In genomic region chr7:36299882-36300341, GRCh38 we compare ENCODE assay signal across 27 cellular contexts.
DNase-seq lines count a peak whose midpoint lies in the region; ATAC-seq and TF ChIP-seq lines count a peak whose summit lies in the region.
"Had no signal": no experiment of that assay in that cellular context is flagged by ENCODE, and none has a peak within 500 bp of the region (broad histone marks: within the 10 kb centered on the region; RNA-seq: fewer than 3 reads in every experiment).

No MANE protein-coding gene starts in this region.

- TF ChIP-seq POLR2A in sigmoid colon (IDR thresholded peaks at IDR 0.05), result no peak

- no peak overlapping the region for H3K4me3 ChIP-seq in HEK293 (ENCODE audit: low read depth, low read length)
- no peak overlapping the region for H3K4me3 ChIP-seq in endodermal cell (ENCODE audit: low read length)
- H3K4me3 ChIP-seq in sigmoid colon, result no peak overlapping the region
- H3K4me3 ChIP-seq: BLaER1 treated with 17β-estradiol and CSF1 and Interleukin-3, amounts not matched to agents 10 nM and 100 nM; cardiac muscle cell; coronary artery; smooth muscle cell had no signal

- CTCF ChIA-PET in HEK293 (lab: Yijun Ruan, JAX), result interaction anchor here (0.6 to 5.6 kb wide), 4 partner anchors 8 to 314 kb away, joined by 3 to 50 read pairs (median 6); no protein-coding TSS in a partner anchor

- no peaks in the 10 kb centered on the region for H3K27me3 Mint-ChIP-seq in endodermal cell (ENCODE audit: insufficient read depth)
- H3K27me3 Mint-ChIP-seq in T-helper 17 cell, result no peaks in the 10 kb centered on the region
- H3K27me3 Mint-ChIP-seq: activated CD4-positive, alpha-beta T cell treated with anti-CD3 and anti-CD28 coated beads for 36 hours; effector memory CD8-positive, alpha-beta T cell; IgD-negative memory B cell; type B pancreatic cell had no signal

- peaks cover 0 to 5% of the 10 kb centered on the region in 2 experiments; a peak in 1 of 3 replicates for H3K36me3 ChIP-seq in HEK293 (ENCODE audit: control insufficient read depth in 2 of 2, insufficient read depth in 1 of 2, low read length in 2 of 2)
- peaks cover 16% of the 10 kb centered on the region for H3K36me3 ChIP-seq in endodermal cell (ENCODE audit: control insufficient read depth, insufficient read depth, low read length)
- peaks cover 0 to 27% (median 3%) of the 10 kb centered on the region in 4 donors for H3K36me3 ChIP-seq in sigmoid colon
- H3K36me3 ChIP-seq: cardiac muscle cell had no signal

- no peak for TF ChIP-seq CTCF in HEK293 (tag by site-specific recombination; IDR thresholded peaks at IDR 0.05)
- TF ChIP-seq CTCF in endodermal cell (conservative IDR thresholded peaks at IDR 0.05), result peak; percentile 58
- no peak for TF ChIP-seq CTCF in sigmoid colon (IDR thresholded peaks at IDR 0.05)

- intact Hi-C loops in sigmoid colon (cut with DNase I), result loop anchor here (10.0 kb wide), 1 partner anchor 585 kb away; no protein-coding TSS in a partner anchor

- H3K36me3 Mint-ChIP-seq in endodermal cell (ENCODE audit: low read depth) (peaks cover 10% of the 10 kb centered on the region), T-helper 17 cell (ENCODE audit: low read depth) (no peaks in the 10 kb centered on the region)
- H3K36me3 Mint-ChIP-seq: activated naive CD4-positive, alpha-beta T cell treated with anti-CD3 and anti-CD28 coated beads, Interleukin-2, amount 50 U/mL, for 72 hours; IgD-negative memory B cell had no signal

- no peaks in the 10 kb centered on the region for H3K9me3 Mint-ChIP-seq in endodermal cell
- H3K9me3 Mint-ChIP-seq: activated naive CD4-positive, alpha-beta T cell treated with anti-CD3 and anti-CD28 coated beads, Interleukin-2, amount 50 U/mL, for 72 hours; effector memory CD8-positive, alpha-beta T cell; IgD-negative memory B cell; type B pancreatic cell had no signal

- ATAC-seq in GM21447 (IDR thresholded peaks at IDR 0.05; ENCODE audit: unreplicated experiment) (no peak), GM18873 (IDR thresholded peaks at IDR 0.05; ENCODE audit: low FRiP score, unreplicated experiment) (no peak), T-helper 17 cell (no peak)
- ATAC-seq: activated CD4-positive, alpha-beta T cell treated with anti-CD3 and anti-CD28 coated beads for 36 hours; activated naive CD4-positive, alpha-beta T cell treated with anti-CD3 and anti-CD28 coated beads, Interleukin-2, amount 50 U/mL, for 72 hours; effector memory CD8-positive, alpha-beta T cell had no signal

- H3K27me3 ChIP-seq in endodermal cell (ENCODE audit: control insufficient read depth, insufficient read depth, low read length, poor library complexity, severe bottlenecking), result no peaks in the 10 kb centered on the region
- H3K27me3 ChIP-seq in sigmoid colon, result no peaks in the 10 kb centered on the region
- H3K27me3 ChIP-seq: BLaER1 treated with 17β-estradiol and CSF1 and Interleukin-3, amounts not matched to agents 10 nM and 100 nM; cardiac muscle cell had no signal

- no peaks in the 10 kb centered on the region for H3K9me3 ChIP-seq in HEK293 (ENCODE audit: control insufficient read depth, insufficient read depth, low read depth, low read length)
- H3K9me3 ChIP-seq in endodermal cell (ENCODE audit: control insufficient read depth, low read length), result no peaks in the 10 kb centered on the region
- no peaks in the 10 kb centered on the region for H3K9me3 ChIP-seq in sigmoid colon
- no peaks in the 10 kb centered on the region for H3K9me3 ChIP-seq in T-helper 17 cell (ENCODE audit: control insufficient read depth, low read length, poor library complexity, severe bottlenecking)
- H3K9me3 ChIP-seq: BLaER1 treated with 17β-estradiol and CSF1 and Interleukin-3, amounts not matched to agents 10 nM and 100 nM; SK-N-SH had no signal

- H3K4me1 Mint-ChIP-seq in endodermal cell, result peaks cover 56% of the 10 kb centered on the region
- H3K4me1 Mint-ChIP-seq in T-helper 17 cell, result peaks cover 11% of the 10 kb centered on the region
- H3K4me1 Mint-ChIP-seq: activated CD4-positive, alpha-beta T cell treated with anti-CD3 and anti-CD28 coated beads for 36 hours; IgD-negative memory B cell had no signal

- H3K27ac Mint-ChIP-seq in endodermal cell, result peak overlapping the region; percentile 89
- no peak overlapping the region for H3K27ac Mint-ChIP-seq in T-helper 17 cell
- H3K27ac Mint-ChIP-seq: activated CD4-positive, alpha-beta T cell treated with anti-CD3 and anti-CD28 coated beads for 36 hours; activated naive CD4-positive, alpha-beta T cell treated with anti-CD3 and anti-CD28 coated beads, Interleukin-2, amount 50 U/mL, for 72 hours; effector memory CD8-positive, alpha-beta T cell; IgD-negative memory B cell; type B pancreatic cell had no signal

- no peak overlapping the region for H3K9ac ChIP-seq in endodermal cell (ENCODE audit: extremely low read depth, low read length, poor library complexity, severe bottlenecking)
- H3K9ac ChIP-seq: BLaER1 treated with 17β-estradiol and CSF1 and Interleukin-3, amounts not matched to agents 10 nM and 100 nM; SK-N-SH had no signal

- H3K4me3 Mint-ChIP-seq in endodermal cell, result no peak overlapping the region
- H3K4me3 Mint-ChIP-seq in T-helper 17 cell, result no peak overlapping the region
- H3K4me3 Mint-ChIP-seq: activated CD4-positive, alpha-beta T cell treated with anti-CD3 and anti-CD28 coated beads for 36 hours; effector memory CD8-positive, alpha-beta T cell; type B pancreatic cell had no signal

- DNase-seq in ELF-1 (ENCODE audit: low read depth, low spot score) (peak; percentile 97), endodermal cell (peak; percentile 79), sigmoid colon (peak; percentile 54), T-helper 17 cell (no peak)
- DNase-seq: activated CD4-positive, alpha-beta T cell treated with anti-CD3 and anti-CD28 coated beads for 36 hours; activated T-cell treated with anti-CD3 and anti-CD28 coated beads for 4 hours; anterior cingulate cortex; DMS79; effector memory CD8-positive, alpha-beta T cell; NCI-H1105; NCI-H2029; NCI-H345; NCI-H82; RPMI8226; SK-N-SH; stimulated activated CD4-positive, alpha-beta T cell treated with anti-CD3 and anti-CD28 coated beads, Interleukin-2, amount 100 ng/mL, for 24 hours; T-helper 2 cell had no signal

- H3K27ac ChIP-seq in HEK293 (ENCODE audit: extremely low read depth, low read depth, low read length) (no peak overlapping the region), endodermal cell (ENCODE audit: low read depth, low read length) (no peak overlapping the region), sigmoid colon (no peak overlapping the region)
- H3K27ac ChIP-seq: BLaER1 treated with 17β-estradiol and CSF1 and Interleukin-3, amounts not matched to agents 10 nM and 100 nM; cardiac muscle cell had no signal

- H3K4me1 ChIP-seq in HEK293 (ENCODE audit: control insufficient read depth, insufficient read depth, low read length) (peaks cover 18% of the 10 kb centered on the region), endodermal cell (ENCODE audit: control insufficient read depth, insufficient read depth, low read length) (peaks cover 2% of the 10 kb centered on the region), sigmoid colon (peaks cover 0 to 32% (median 25%) of the 10 kb centered on the region in 4 donors)

- WGBS in endodermal cell (ENCODE audit: insufficient coverage in 1 of 2, insufficient read length in 1 of 2), 2 experiments, result 29 to 60% methylated on average over 1 to 8 of the region's 8 CpGs
- 85 to 89% methylated on average over 8 of the region's 8 CpGs for WGBS in sigmoid colon, 2 donors

- POLR2A ChIA-PET in HEK293 (lab: Yijun Ruan, JAX), result no interaction called here

- no peak for TF ChIP-seq EP300 in sigmoid colon (IDR thresholded peaks at IDR 0.05)

TF ChIP-seq in HEK293, 187 proteins besides CTCF, POLR2A, EP300 and RAD21:
- TF ChIP-seq ZNF121 (tag by site-specific recombination; IDR thresholded peaks at IDR 0.05) (no peak), ZIC2 (tag by site-specific recombination; IDR thresholded peaks at IDR 0.05) (0 out of 2 replicates have a peak, but pooled peaks have one; percentile 20)

Comparison
In these comparisons a context has a peak if more than half of its experiments do, and no peak if none do; other contexts are left out.
1. DNase-seq: peak in ELF-1 (single experiment), endodermal cell (single experiment) and sigmoid colon (single experiment); none in T-helper 17 cell (0 of 3).